Comparison of ENCODE assay signal across 8 cellular contexts in the genomic region with DNA sequence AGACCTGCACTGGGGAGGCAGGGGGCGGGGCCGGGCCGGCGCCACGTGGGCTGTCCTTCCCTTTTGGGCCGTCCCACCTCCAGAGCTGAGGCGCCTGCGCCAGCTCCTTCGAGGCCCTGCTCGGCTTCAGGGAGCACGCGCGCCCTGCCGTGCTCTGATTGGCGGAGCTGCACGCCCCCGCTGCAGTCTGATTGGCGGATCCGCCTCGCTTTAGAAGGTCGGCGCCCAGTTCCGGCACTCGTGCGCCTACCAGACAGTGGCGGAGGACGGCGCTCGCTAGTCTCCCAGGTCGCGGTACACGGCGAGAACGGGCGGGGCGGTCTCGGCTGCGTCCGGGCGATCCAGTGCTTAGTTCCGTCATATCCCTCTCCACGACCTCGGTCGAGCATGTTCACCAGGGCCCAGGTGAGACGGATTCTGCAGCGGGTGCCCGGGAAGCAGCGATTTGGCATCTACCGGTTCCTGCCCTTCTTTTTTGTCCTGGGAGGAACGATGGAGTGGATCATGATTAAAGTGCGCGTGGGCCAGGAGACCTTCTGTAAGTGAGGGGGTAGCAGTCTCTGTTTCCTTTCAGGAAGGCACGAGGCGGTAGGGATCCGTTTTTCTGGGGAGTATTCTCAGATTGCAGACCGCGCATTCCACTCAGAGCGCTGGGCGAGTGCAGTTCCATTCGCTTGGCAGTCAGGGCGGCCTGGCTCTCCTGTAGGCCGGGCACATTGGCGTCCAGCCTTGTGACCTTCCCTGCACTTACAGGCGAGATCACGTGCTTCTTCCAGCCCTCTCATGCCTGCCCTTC. TPM values are rescaled to one million over a fixed set of nuclear protein-coding genes. Genes with fewer than 3 reads are reported as not detected.
DNase-seq lines count a peak whose midpoint lies in the region; ATAC-seq and TF ChIP-seq lines count a peak whose summit lies in the region.

Gene UQCC5 (plus strand): TSS at position 237 of the 796 bp plus-strand sequence. CDS start 151 bp downstream, at position 388.

- H3K9me3 ChIP-seq in PC-3 (ENCODE audit: low read length) = no peaks in the 10 kb centered on the region

- H3K27ac ChIP-seq in PC-3 (ENCODE audit: low read length) = peak within 1 kb of the TSS; percentile 48

- intact Hi-C loops in PC-3 (cut with micrococcal nuclease) = loop anchor here (10.0 kb wide), 1 partner anchor 148 kb away; the partner anchor contains the start of genes GNL3 and PBRM1

- TF ChIP-seq CTCF in PC-3 (conservative IDR thresholded peaks at IDR 0.05; ENCODE audit: low read depth, low read length) (no peak), epithelial cell of proximal tubule (conservative IDR thresholded peaks at IDR 0.05; ENCODE audit: low read depth, low read length) (no peak)

- H3F3A ChIP-seq in PC-3 (ENCODE audit: low read length, unreplicated experiment) = no peaks in the 10 kb centered on the region

- POLR2A ChIA-PET in PC-3 (lab: Charles Lee; ENCODE audit: unreplicated experiment) = interaction anchor here (0.5 to 0.9 kb wide), 6 partner anchors 31 to 361 kb away, joined by 3 to 5 read pairs (median 4); partner anchors contain the start of gene STIMATE

- H3K4me1 ChIP-seq in PC-3 (ENCODE audit: insufficient read depth, low read length) = peaks cover 46% of the 10 kb centered on the region

- H3K27me3 ChIP-seq in PC-3 (ENCODE audit: low read length) = no peaks in the 10 kb centered on the region

- peaks cover 73% of the 10 kb centered on the region for H3K79me2 ChIP-seq in PC-3 (ENCODE audit: low read length)

- H3K4me2 ChIP-seq in PC-3 (ENCODE audit: low read length) = peak within 1 kb of the TSS; percentile 96

- ATAC-seq in GM21717 (IDR thresholded peaks at IDR 0.05; ENCODE audit: unreplicated experiment) = peak; percentile 84
- peak; percentile 82 for ATAC-seq in PC-3

- H3K9me2 ChIP-seq in PC-3 (replicated peaks; ENCODE audit: low read length) = no peaks in the 10 kb centered on the region

- TSS peak; percentile 65 for BruUV-seq in PC-3 (replicated peaks; lab: Mats Ljungman, UMichigan)

- peaks cover 28% of the 10 kb centered on the region for H4K20me1 ChIP-seq in PC-3 (ENCODE audit: low read length)

- peak within 1 kb of the TSS; percentile 95 for H3K4me3 ChIP-seq in Jurkat, Clone E6-1 (ENCODE audit: low read length)
- H3K4me3 ChIP-seq in PC-3 (ENCODE audit: low read length) (peak within 1 kb of the TSS; percentile 90), epithelial cell of proximal tubule (ENCODE audit: low read depth, low read length) (peak within 1 kb of the TSS; percentile 86)

- H2AFZ ChIP-seq in PC-3 (ENCODE audit: low read length) = peak within 1 kb of the TSS; percentile 78

- peaks cover 15% of the 10 kb centered on the region; the same call in 1 of the 2 replicates for H3K36me3 ChIP-seq in PC-3 (ENCODE audit: low read depth, low read length)

- H3K9ac ChIP-seq in PC-3 (ENCODE audit: low read length) = peak within 1 kb of the TSS; percentile 92

- DNase-seq in DMS53 treated with DMSO at 0.1 percent for 48 hours (lab: John Stamatoyannopoulos, UW; ENCODE audit: unreplicated experiment) = peak; percentile 78
- DNase-seq in Jurkat, Clone E6-1 (ENCODE audit: low read depth, low spot score) = peak; percentile 97
- peak; percentile 99 for DNase-seq in PC-3
- peak; percentile 96 for DNase-seq in activated T-cell treated with anti-CD3 and anti-CD28 coated beads, Interleukin-2, amount 50 U/mL, for 1 hour
- peak; percentile 64 for DNase-seq in epithelial cell of proximal tubule (ENCODE audit: low read depth)
- peak; percentile 98 for DNase-seq in mucosa of gallbladder (ENCODE audit: low spot score)
- DNase-seq in stimulated activated CD8-positive, alpha-beta memory T cell treated with anti-CD3 and anti-CD28 coated beads, Interleukin-4, amount 100 ng/mL, for 24 hours (ENCODE audit: low read depth) = peak; percentile 95

- CTCF ChIA-PET in PC-3 (lab: Charles Lee) = no interaction called here

RNA-seq across cellular contexts. Expression of gene UQCC5, which starts in this region (rescaled TPM):
- 30.6 TPM for polyA plus RNA-seq in Jurkat, Clone E6-1 (2012; ENCODE audit: insufficient read depth, insufficient read length)
- total RNA-seq in PC-3 (2014; rRNA removed) = 14.5 and 26.1 TPM in 2 replicates
- 1.4 and 2.4 TPM in 2 replicates for total RNA-seq in epithelial cell of proximal tubule
- 14.6 TPM for total RNA-seq in mucosa of gallbladder

Comparison
In these comparisons a context has a peak if more than half of its experiments do, and no peak if none do; other contexts are left out.
1. Peak in every context shown above with its lines: DNase-seq, ATAC-seq, H3K4me3 ChIP-seq and H3K27ac ChIP-seq.